Comparison of ENCODE assay signal across 12 cellular contexts in the genomic region with DNA sequence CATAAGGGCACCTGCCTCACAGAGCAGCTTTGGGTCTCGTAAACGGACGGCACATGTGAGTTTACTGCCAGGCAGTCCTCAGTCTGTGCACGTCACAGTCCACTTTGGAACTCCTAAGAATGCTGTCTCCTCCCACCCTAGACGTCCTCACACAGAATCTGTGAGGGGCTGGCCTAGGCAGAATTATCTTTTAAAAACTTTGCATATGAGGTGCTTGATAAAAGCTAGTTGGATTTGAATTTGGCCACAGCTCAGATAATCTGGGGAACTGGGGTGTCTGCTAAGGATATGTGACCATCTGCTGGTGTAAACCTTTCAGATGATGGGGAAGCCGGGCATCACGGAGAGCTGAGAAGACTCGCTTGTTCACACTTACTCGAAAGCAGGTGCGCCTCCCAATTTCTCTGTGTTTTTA.
"Had no signal": no experiment of that assay in that cellular context is flagged by ENCODE, and none has a peak within 500 bp of the region (broad histone marks: within the 10 kb centered on the region; RNA-seq: fewer than 3 reads in every experiment).

No MANE protein-coding gene starts in this region.

- H3K36me3 ChIP-seq: left lung, pancreas, stomach, thyroid gland had no signal

- H3K4me3 ChIP-seq: left lung, pancreas, skin epidermis, stomach, thyroid gland had no signal

- ATAC-seq: foreskin keratinocyte, T-helper 17 cell had no signal

- H3K27ac ChIP-seq: foreskin keratinocyte, left lung, pancreas, thyroid gland had no signal

- H3K27me3 ChIP-seq: pancreas, thyroid gland had no signal

- DNase-seq: activated gamma-delta T cell; activated T-cell treated with anti-CD3 and anti-CD28 coated beads, Interleukin-2, amount 50 U/mL, for 1 hour; amygdala; cerebellar nuclear complex; foreskin keratinocyte; stimulated activated CD4-positive, alpha-beta T cell treated with anti-CD3 and anti-CD28 coated beads, Interleukin-4, amount 100 ng/mL, for 4 hours; stomach; T-helper 17 cell had no signal

- H3K4me1 ChIP-seq: foreskin keratinocyte, pancreas, stomach had no signal

- H3K9me3 ChIP-seq: pancreas, thyroid gland had no signal
